8 cellular contexts compared by ENCODE assay signal in the genomic region with DNA sequence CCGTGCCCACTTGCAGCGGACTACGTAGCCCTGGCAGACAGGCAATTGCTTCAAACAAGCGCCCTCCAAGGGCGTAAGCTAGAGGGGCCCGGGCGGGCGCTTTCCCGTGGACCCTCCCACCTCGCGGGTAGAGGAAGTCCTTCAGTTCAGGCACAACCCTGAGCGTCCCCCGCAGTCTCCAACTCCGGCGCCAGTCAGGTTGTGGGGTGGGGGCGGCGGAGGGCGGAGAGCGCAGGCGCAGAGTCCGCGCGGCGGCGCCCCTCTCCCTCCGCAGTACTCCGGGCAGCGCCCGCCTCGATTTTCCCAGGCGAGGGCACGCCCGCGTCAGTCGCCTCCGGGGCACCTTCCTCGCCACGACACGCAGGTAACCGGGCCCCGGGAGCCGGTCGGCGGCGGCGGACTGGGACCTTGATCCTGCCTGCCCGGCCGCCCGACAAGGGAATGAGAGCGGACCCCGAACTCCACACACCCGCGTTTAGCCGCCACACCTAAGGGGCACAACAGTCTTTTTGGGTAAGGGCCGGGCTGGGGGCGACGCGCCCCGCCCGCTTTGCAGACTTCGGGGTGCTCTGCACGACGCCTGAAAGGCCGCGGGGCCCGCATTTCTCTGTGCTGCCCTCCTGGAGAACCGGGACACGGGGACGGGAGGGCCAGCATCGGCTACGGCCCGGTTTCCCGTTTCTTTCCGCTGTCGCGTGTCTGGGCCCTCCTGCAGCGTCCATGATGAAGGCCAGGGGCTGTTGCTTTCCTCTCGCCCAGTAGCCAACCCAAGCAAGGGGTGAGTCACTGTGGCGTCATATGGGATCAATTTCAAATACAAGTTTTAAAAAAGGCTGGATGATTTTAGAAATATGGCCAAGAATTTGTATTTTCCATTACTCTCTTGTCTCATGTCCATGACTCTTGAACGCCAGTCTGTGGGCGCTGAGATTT. TPM values are rescaled to one million over a fixed set of nuclear protein-coding genes. Genes with fewer than 3 reads are reported as not detected.
DNase-seq lines count a peak whose midpoint lies in the region; ATAC-seq, FAIRE-seq and TF ChIP-seq lines count a peak whose summit lies in the region.

A gene (plus strand): TSS at position 276 of the 933 bp plus-strand sequence. CDS start 35,335 bp downstream, outside the sequence.

- POLR2A ChIA-PET in K562 (lab: Yijun Ruan, JAX) = no interaction called here

- H3K4me3 ChIP-seq in SU-DHL-6 (ENCODE audit: insufficient read depth, low read length, poor library complexity, severe bottlenecking) (peak within 1 kb of the TSS; percentile 34), K562 (peak within 1 kb of the TSS; percentile 57), hepatocyte (peak within 1 kb of the TSS; percentile 69)

- TF ChIP-seq POLR2A in GM12891 (IDR thresholded peaks at IDR 0.05; ENCODE audit: low read depth, low read length) = no peak
- no peak; the same call in 1 of the 2 replicates for TF ChIP-seq POLR2A in K562 (conservative IDR thresholded peaks at IDR 0.05)

- H3K9me3 ChIP-seq in SU-DHL-6 (ENCODE audit: insufficient read depth, low read length) (no peaks in the 10 kb centered on the region), K562 (replicated peaks; ENCODE audit: control insufficient read depth, insufficient read depth, low read depth, low read length) (no peaks in the 10 kb centered on the region), hepatocyte (ENCODE audit: low read depth) (no peaks in the 10 kb centered on the region)

- H3K27ac ChIP-seq in SU-DHL-6 (ENCODE audit: low read depth, low read length) (no peak within 1 kb of the TSS), K562 (ENCODE audit: extremely low read depth, low read depth, low read length) (peak within 1 kb of the TSS; percentile 73; the same call in 2 of the 3 replicates), hepatocyte (no peak within 1 kb of the TSS)

- TF ChIP-seq EP300 in K562 (IDR thresholded peaks at IDR 0.05; ENCODE audit: low read length) = no peak

- H3F3A ChIP-seq in SU-DHL-6 (ENCODE audit: insufficient read depth) = no peaks in the 10 kb centered on the region

- H3K9ac ChIP-seq in SU-DHL-6 (ENCODE audit: low read length) (no peak within 1 kb of the TSS), K562 (ENCODE audit: insufficient read depth in 1 of 2, low read depth in 2 of 2, low read length in 2 of 2) (peak within 1 kb of the TSS; percentile 68 to 92)

- no peaks in the 10 kb centered on the region for H3K9me1 ChIP-seq in K562 (ENCODE audit: control insufficient read depth, insufficient read depth, low read length)

- no TSS peak for BruUV-seq in K562 (replicated peaks; lab: Mats Ljungman, UMichigan)

- FAIRE-seq in GM12891 (lab: Jason Lieb, UNC) (no peak), K562 (lab: Jason Lieb, UNC) (no peak)

- H2AFZ ChIP-seq in SU-DHL-6 (ENCODE audit: low read depth, low read length, severe bottlenecking) (peak within 1 kb of the TSS; percentile 39), K562 (ENCODE audit: low read depth, low read length) (peak within 1 kb of the TSS; percentile 95), hepatocyte (peak within 1 kb of the TSS; percentile 31)

- ATAC-seq in K562 = peak; percentile 88
- ATAC-seq in HG03442 (IDR thresholded peaks at IDR 0.05; ENCODE audit: unreplicated experiment) = no peak
- no peak for ATAC-seq in HG02870 (IDR thresholded peaks at IDR 0.05; ENCODE audit: unreplicated experiment)

- TF ChIP-seq CTCF in SU-DHL-6 (IDR thresholded peaks at IDR 0.05; ENCODE audit: insufficient read depth, low read length, poor library complexity, severe bottlenecking) (no peak), K562 (IDR thresholded peaks at IDR 0.05 in 2 of 3, conservative IDR thresholded peaks at IDR 0.05 in 1 of 3; ENCODE audit: insufficient read depth in 2 of 3, low read depth in 1 of 3, low read length in 3 of 3) (no peak; a peak in 1 of 6 replicates), hepatocyte (IDR thresholded peaks at IDR 0.05; ENCODE audit: poor library complexity) (no peak)

- CTCF ChIA-PET in K562 (lab: Yijun Ruan, JAX; ENCODE audit: low intra/inter-chr PET ratio) = no interaction called here

- H4K20me1 ChIP-seq in SU-DHL-6 (ENCODE audit: low read depth, low read length) = no peaks in the 10 kb centered on the region
- no peaks in the 10 kb centered on the region for H4K20me1 ChIP-seq in K562 (replicated peaks; ENCODE audit: control insufficient read depth, insufficient read depth, low read length)
- H4K20me1 ChIP-seq in hepatocyte (ENCODE audit: insufficient read depth, poor library complexity, severe bottlenecking) = no peaks in the 10 kb centered on the region

- H3K4me1 ChIP-seq in K562 (replicated peaks in 1 of 2; ENCODE audit: control insufficient read depth in 2 of 2, insufficient read depth in 2 of 2, low read length in 2 of 2) (peaks cover 2 to 17% of the 10 kb centered on the region in 2 experiments; a peak in 4 of 5 replicates), hepatocyte (ENCODE audit: insufficient read depth) (peaks cover 3% of the 10 kb centered on the region)

- H3K9me2 ChIP-seq in SU-DHL-6 (replicated peaks; ENCODE audit: insufficient read depth, low read length) (no peaks in the 10 kb centered on the region), hepatocyte (replicated peaks; ENCODE audit: insufficient read depth) (no peaks in the 10 kb centered on the region)

- TF ChIP-seq RAD21 in K562 (CRISPR knock-in tag; conservative IDR thresholded peaks at IDR 0.05 in 1 of 2, IDR thresholded peaks at IDR 0.05 in 1 of 2) = no peak

- DNase-seq in GM12891 (ENCODE audit: insufficient read length, low spot score) (peak; percentile 35), LHCN-M2 (ENCODE audit: low read depth) (peak; percentile 80), K562 (ENCODE audit: extremely low read depth in 1 of 4, low spot score in 3 of 4) (peak; percentile 39 to 63 (median 58)), hepatocyte (ENCODE audit: low spot score) (peak; percentile 48), pulmonary artery endothelial cell (ENCODE audit: low read depth, low spot score) (no peak)

- 2% methylated on average over 29 of the region's 81 CpGs for WGBS in K562 (ENCODE audit: insufficient coverage, low coverage, missing lambda C conversion rate)
- WGBS in hepatocyte (ENCODE audit: low lambda C conversion rate, missing lambda C conversion rate) = 2% methylated on average over 56 of the region's 81 CpGs

- no peaks in the 10 kb centered on the region for H3K27me3 ChIP-seq in SU-DHL-6 (ENCODE audit: low read length)
- no peaks in the 10 kb centered on the region for H3K27me3 ChIP-seq in K562 (ENCODE audit: control insufficient read depth in 2 of 2, insufficient read depth in 2 of 2, low read length in 2 of 2)
- peaks cover 24% of the 10 kb centered on the region for H3K27me3 ChIP-seq in hepatocyte

- in situ Hi-C loops in K562 (cut with MboI) = no loop called here

- H3K79me2 ChIP-seq in SU-DHL-6 (ENCODE audit: insufficient read depth, low read length) = no peaks in the 10 kb centered on the region
- no peaks in the 10 kb centered on the region; the same call in 2 of the 3 replicates for H3K79me2 ChIP-seq in K562 (ENCODE audit: control insufficient read depth, insufficient read depth, low read length)
- no peaks in the 10 kb centered on the region for H3K79me2 ChIP-seq in hepatocyte

- H3K4me2 ChIP-seq in SU-DHL-6 (ENCODE audit: low read depth, low read length, poor library complexity, severe bottlenecking) (peak within 1 kb of the TSS; percentile 39), K562 (ENCODE audit: insufficient read depth, low read length) (peak within 1 kb of the TSS; percentile 74), hepatocyte (peak within 1 kb of the TSS; percentile 92)

- H3K36me3 ChIP-seq in SU-DHL-6 (ENCODE audit: low read length) (no peaks in the 10 kb centered on the region), K562 (ENCODE audit: control insufficient read depth, insufficient read depth, low read length) (no peaks in the 10 kb centered on the region; the same call in 2 of the 3 replicates), hepatocyte (replicated peaks; ENCODE audit: insufficient read depth, low read depth) (no peaks in the 10 kb centered on the region)

- intact Hi-C loops in K562 (cut with micrococcal nuclease) = loop anchor here (1.0 kb wide), 1 partner anchor 195 kb away; no protein-coding TSS in a partner anchor

TF ChIP-seq in GM12891, 5 proteins besides CTCF, POLR2A, EP300 and RAD21 (continues in another document):
- TF ChIP-seq POU2F2 (IDR thresholded peaks at IDR 0.05; ENCODE audit: low read depth, low read length) (no peak), TAF1 (IDR thresholded peaks at IDR 0.05; ENCODE audit: low read depth, low read length) (no peak), POLR2AphosphoS5 (IDR thresholded peaks at IDR 0.05; ENCODE audit: low read depth, low read length) (no peak), PAX5 (IDR thresholded peaks at IDR 0.05; ENCODE audit: insufficient read depth, low read length, severe bottlenecking) (no peak)

TF ChIP-seq in K562, 482 proteins besides CTCF, POLR2A, EP300 and RAD21 (continues in another document):
- TF ChIP-seq POLR2G (IDR thresholded peaks at IDR 0.05; ENCODE audit: low read depth, low read length) (peak; percentile 80), PRPF4 (IDR thresholded peaks at IDR 0.05; ENCODE audit: insufficient read depth, low read depth, low read length, poor library complexity, severe bottlenecking) (no peak), ZBTB7A (IDR thresholded peaks at IDR 0.05; ENCODE audit: borderline replicate concordance, control insufficient read depth, low read depth, low read length) (peak; percentile 62; the same call in 1 of the 2 replicates)

RNA-seq across cellular contexts. Expression of the gene that starts here (rescaled TPM):
- polyA plus RNA-seq in GM12891 (2012; ENCODE audit: low read depth, missing spikeins) = 0.44 TPM
- total RNA-seq in LHCN-M2 (2014; rRNA removed) (17.4 and 18.7 TPM in 2 replicates), K562 (2014; rRNA removed) (2.1 and 3.6 TPM in 2 replicates), K562 (2014; rRNA removed; fragmentation: Illumina TruSeq; extraction: Trizol) (3.2 and 4.3 TPM in 2 replicates), K562 (2015; rRNA removed; fragmentation: Illumina TruSeq; extraction: Trizol) (2.8 and 3.8 TPM in 2 replicates), K562 (2021) (2.1 and 3.1 TPM in 2 replicates), hepatocyte (0.64 and 1.5 TPM in 2 replicates), pulmonary artery endothelial cell (15.6 and 24.9 TPM in 2 replicates)
- 7.4 TPM for polyA plus RNA-seq in LHCN-M2 (2012)
- total RNA-seq in K562 (2011; cell fraction: chromatin; rRNA removed; ENCODE audit: low replicate concordance) = 7.0 and 14.8 TPM in 2 replicates
- 5.0 and 6.0 TPM in 2 replicates for total RNA-seq in K562 (2011; cell fraction: nucleolus; rRNA removed)
- total RNA-seq in K562 (2011; cell fraction: nucleoplasm; rRNA removed) = 9.5 and 10.6 TPM in 2 replicates
- polyA plus RNA-seq in K562 (2011; rRNA removed) (4.5 and 5.9 TPM in 2 replicates), K562 (2014; fragmentation: Illumina TruSeq; extraction: Trizol) (2.6 and 3.0 TPM in 2 replicates), K562 (2014; fragmentation: Nextera tagmentation; extraction: Ambion mirVana) (1 to 10 TPM; 2.8 to 3.1 TPM), K562 (2014; rRNA removed) (2.7 and 3.3 TPM in 2 replicates), hepatocyte (1.6 and 3.6 TPM in 2 replicates)
- 1.5 and 3.7 TPM in 2 replicates for polyA plus RNA-seq in K562 (2011; cell fraction: cytosol; rRNA removed)
- 4.5 and 5.1 TPM in 2 replicates for polyA plus RNA-seq in K562 (2011; cell fraction: nucleus; rRNA removed)
- polyA plus RNA-seq in K562 (2012) = 2.3 and 2.6 TPM in 2 replicates
- 3.9 and 5.0 TPM in 2 replicates for polyA minus RNA-seq in K562 (2011; rRNA and poly(A)+ RNA removed)
- polyA minus RNA-seq in K562 (2011; cell fraction: cytosol; rRNA and poly(A)+ RNA removed) = 0.91 and 2.0 TPM in 2 replicates
- polyA minus RNA-seq in K562 (2011; cell fraction: nucleus; rRNA and poly(A)+ RNA removed) = 3.2 and 3.5 TPM in 2 replicates

Comparison
In these comparisons a context has a peak if more than half of its experiments do, and no peak if none do; other contexts are left out.
1. H2AFZ ChIP-seq: peak in every context shown above with its lines; median percentile 95 in K562; 39 in SU-DHL-6; 31 in hepatocyte.
2. H3K4me2 ChIP-seq: peak in every context shown above with its lines; median percentile 92 in hepatocyte; 74 in K562; 39 in SU-DHL-6.